ENCODE assay signal across 8 cellular contexts in genomic region chr3:146469206-146470017, GRCh38. TPM values are rescaled to one million over a fixed set of nuclear protein-coding genes. Genes with fewer than 3 reads are reported as not detected.
DNase-seq lines count a peak whose midpoint lies in the region; ATAC-seq and TF ChIP-seq lines count a peak whose summit lies in the region.

PLSCR2 (minus strand) TSS chr3:146469561; CDS start chr3:146459904, 9,657 bp downstream.

- DNase-seq in DMS53 treated with DMSO at 0.1 percent for 48 hours (lab: John Stamatoyannopoulos, UW; ENCODE audit: unreplicated experiment) (peak; percentile 68), NCI-H1092 (lab: John Stamatoyannopoulos, UW) (peak; percentile 22), BE2C (no peak)
- peak; percentile 81 for DNase-seq in activated CD4-positive, alpha-beta memory T cell treated with anti-CD3 and anti-CD28 coated beads for 36 hours
- peak; percentile 46 for DNase-seq in effector CD4-positive, alpha-beta T cell
- DNase-seq in stimulated activated CD8-positive, alpha-beta memory T cell treated with anti-CD3 and anti-CD28 coated beads, Interleukin-4, amount 100 ng/mL, for 4 hours (ENCODE audit: low read depth in 2 of 2, low spot score in 1 of 2) = peak; percentile 27 to 42

- peak within 1 kb of the TSS; percentile 58 for H3K4me3 ChIP-seq in mononuclear cell (ENCODE audit: low read length)
- H3K4me3 ChIP-seq in BE2C (ENCODE audit: low read depth, low read length) = no peak within 1 kb of the TSS; the same call in 1 of the 2 replicates

- no peaks in the 10 kb centered on the region for H3K9me3 Mint-ChIP-seq in activated CD4-positive, alpha-beta memory T cell treated with anti-CD3 and anti-CD28 coated beads for 36 hours

- H3K9me3 ChIP-seq in mononuclear cell (ENCODE audit: low read depth, low read length) (no peaks in the 10 kb centered on the region), BE2C (no peaks in the 10 kb centered on the region)

- H3K27me3 Mint-ChIP-seq in activated CD4-positive, alpha-beta memory T cell treated with anti-CD3 and anti-CD28 coated beads for 36 hours = no peaks in the 10 kb centered on the region

- intact Hi-C loops in activated CD4-positive, alpha-beta memory T cell treated with anti-CD3 and anti-CD28 coated beads for 36 hours (cut with micrococcal nuclease) = loop anchor here (1.0 to 2.0 kb wide), 2 partner anchors 33 to 75 kb away; partner anchors contain the start of gene PLSCR1

- TF ChIP-seq CTCF in BE2C (IDR thresholded peaks at IDR 0.05; ENCODE audit: low read depth, low read length) = no peak

- POLR2A ChIA-PET in activated CD4-positive, alpha-beta memory T cell treated with anti-CD3 and anti-CD28 coated beads for 36 hours (lab: Charles Lee) = no interaction called here

- peak within 1 kb of the TSS; percentile 28 for H3K27ac Mint-ChIP-seq in activated CD4-positive, alpha-beta memory T cell treated with anti-CD3 and anti-CD28 coated beads for 36 hours

- H3K36me3 ChIP-seq in BE2C = no peaks in the 10 kb centered on the region

- CTCF ChIA-PET in activated CD4-positive, alpha-beta memory T cell treated with anti-CD3 and anti-CD28 coated beads for 36 hours (lab: Charles Lee) = interaction anchor here (0.7 kb wide), 1 partner anchor 144 kb away, joined by 3 read pairs; no protein-coding TSS in a partner anchor

- H3K27me3 ChIP-seq in mononuclear cell (ENCODE audit: insufficient read depth, low read length) = no peaks in the 10 kb centered on the region
- H3K27me3 ChIP-seq in BE2C = no peaks in the 10 kb centered on the region; the same call in 1 of the 2 replicates

- peaks cover 5% of the 10 kb centered on the region for H3K4me1 ChIP-seq in mononuclear cell (ENCODE audit: insufficient read depth, low read length)
- H3K4me1 ChIP-seq in BE2C = no peaks in the 10 kb centered on the region

- peak within 1 kb of the TSS; percentile 71 for H3K4me3 Mint-ChIP-seq in activated CD4-positive, alpha-beta memory T cell treated with anti-CD3 and anti-CD28 coated beads for 36 hours

- H3K36me3 Mint-ChIP-seq in activated CD4-positive, alpha-beta memory T cell treated with anti-CD3 and anti-CD28 coated beads for 36 hours = no peaks in the 10 kb centered on the region

- H3K4me1 Mint-ChIP-seq in activated CD4-positive, alpha-beta memory T cell treated with anti-CD3 and anti-CD28 coated beads for 36 hours (ENCODE audit: low read depth) = peaks cover 3% of the 10 kb centered on the region

- peak; percentile 100 for ATAC-seq in GM21526 (IDR thresholded peaks at IDR 0.05; ENCODE audit: low FRiP score, unreplicated experiment)

RNA-seq across cellular contexts. Expression of gene PLSCR2, which starts in this region (rescaled TPM):
- total RNA-seq in activated CD4-positive, alpha-beta memory T cell treated with anti-CD3 and anti-CD28 coated beads for 36 hours = not detected
- total RNA-seq in mononuclear cell = not detected
- not detected for polyA plus RNA-seq in BE2C (2012; ENCODE audit: insufficient read depth, insufficient read length, low read depth)

Comparison
In these comparisons a context has a peak if more than half of its experiments do, and no peak if none do; other contexts are left out.
1. Peak in DNase-seq in activated CD4-positive, alpha-beta memory T cell treated with anti-CD3 and anti-CD28 coated beads for 36 hours; RNA of the gene not detected or under 1 TPM.